In genomic region chr20:63639093-63639860, GRCh38 we compare ENCODE assay signal across 8 cellular contexts. TPM values are rescaled to one million over a fixed set of nuclear protein-coding genes. Genes with fewer than 3 reads are reported as not detected.
DNase-seq lines count a peak whose midpoint lies in the region; ATAC-seq, FAIRE-seq and TF ChIP-seq lines count a peak whose summit lies in the region.

No MANE protein-coding gene starts in this region.

- H3K36me3 Mint-ChIP-seq in activated naive CD4-positive, alpha-beta T cell treated with anti-CD3 and anti-CD28 coated beads, Interleukin-2, amount 10 ng/mL, durations not matched to agents 7 days and 5 days, result peaks cover 12% of the 10 kb centered on the region
- H3K36me3 Mint-ChIP-seq in natural killer cell treated with Interleukin-12 subunit alpha and Interleukin-12 subunit beta and Interleukin-15 and Interleukin-18, amount 100 ng/mL, for 72 hours, result no peaks in the 10 kb centered on the region

- peaks cover 54% of the 10 kb centered on the region for H3K4me1 Mint-ChIP-seq in activated naive CD4-positive, alpha-beta T cell treated with anti-CD3 and anti-CD28 coated beads, Interleukin-2, amount 10 ng/mL, durations not matched to agents 7 days and 5 days
- peaks cover 25 to 28% of the 10 kb centered on the region in 2 donors for H3K4me1 Mint-ChIP-seq in natural killer cell treated with Interleukin-12 subunit alpha and Interleukin-12 subunit beta and Interleukin-15 and Interleukin-18, amount 100 ng/mL, for 72 hours (ENCODE audit: low read depth in 2 of 2)

- H3K9me3 Mint-ChIP-seq in activated naive CD4-positive, alpha-beta T cell treated with anti-CD3 and anti-CD28 coated beads, Interleukin-2, amount 10 ng/mL, durations not matched to agents 7 days and 5 days, result no peaks in the 10 kb centered on the region
- no peaks in the 10 kb centered on the region for H3K9me3 Mint-ChIP-seq in natural killer cell treated with Interleukin-12 subunit alpha and Interleukin-12 subunit beta and Interleukin-15 and Interleukin-18, amount 100 ng/mL, for 72 hours

- CTCF ChIA-PET in activated naive CD4-positive, alpha-beta T cell treated with anti-CD3 and anti-CD28 coated beads, Interleukin-2, amount 10 ng/mL, durations not matched to agents 7 days and 5 days (lab: Charles Lee), result no interaction called here

- peak overlapping the region; percentile 100 for H3K27ac Mint-ChIP-seq in activated naive CD4-positive, alpha-beta T cell treated with anti-CD3 and anti-CD28 coated beads, Interleukin-2, amount 10 ng/mL, durations not matched to agents 7 days and 5 days
- peak overlapping the region; percentile 75 to 87 for H3K27ac Mint-ChIP-seq in natural killer cell treated with Interleukin-12 subunit alpha and Interleukin-12 subunit beta and Interleukin-15 and Interleukin-18, amount 100 ng/mL, for 72 hours

- peak; percentile 26 for DNase-seq in 8988T
- DNase-seq in T follicular helper cell (ENCODE audit: low read depth), result peak; percentile 61
- DNase-seq in activated naive CD4-positive, alpha-beta T cell treated with anti-CD3 and anti-CD28 coated beads, Interleukin-2, amount 10 ng/mL, durations not matched to agents 7 days and 5 days, result peak; percentile 90
- no peak for DNase-seq in natural killer cell treated with Interleukin-12 subunit alpha and Interleukin-12 subunit beta and Interleukin-15 and Interleukin-18, amount 100 ng/mL, for 72 hours (ENCODE audit: low spot score)
- no peak for DNase-seq in NCI-H2171 treated with DMSO at 0.1 percent for 48 hours (lab: John Stamatoyannopoulos, UW)
- DNase-seq in germinal center (ENCODE audit: low spot score), result no peak
- DNase-seq in NCI-H345 treated with DMSO at 0.1 percent for 48 hours (lab: John Stamatoyannopoulos, UW; ENCODE audit: unreplicated experiment), result no peak
- no peak for DNase-seq in H54 (ENCODE audit: insufficient read length, low spot score)

- H3K4me3 Mint-ChIP-seq in activated naive CD4-positive, alpha-beta T cell treated with anti-CD3 and anti-CD28 coated beads, Interleukin-2, amount 10 ng/mL, durations not matched to agents 7 days and 5 days, result peak overlapping the region; percentile 91
- H3K4me3 Mint-ChIP-seq in natural killer cell treated with Interleukin-12 subunit alpha and Interleukin-12 subunit beta and Interleukin-15 and Interleukin-18, amount 100 ng/mL, for 72 hours, result peak overlapping the region; percentile 72

- ATAC-seq in natural killer cell treated with Interleukin-12 subunit alpha and Interleukin-12 subunit beta and Interleukin-15 and Interleukin-18, amount 100 ng/mL, for 72 hours, result peak in 1 of 2 donors; percentile 41

- TF ChIP-seq POLR2A in H54 (IDR thresholded peaks at IDR 0.05; ENCODE audit: low read depth, low read length), result no peak

- FAIRE-seq in H54 (lab: Jason Lieb, UNC), result no peak

- H3K27me3 Mint-ChIP-seq in activated naive CD4-positive, alpha-beta T cell treated with anti-CD3 and anti-CD28 coated beads, Interleukin-2, amount 10 ng/mL, durations not matched to agents 7 days and 5 days, result peaks cover 8% of the 10 kb centered on the region
- H3K27me3 Mint-ChIP-seq in natural killer cell treated with Interleukin-12 subunit alpha and Interleukin-12 subunit beta and Interleukin-15 and Interleukin-18, amount 100 ng/mL, for 72 hours, result peaks cover 0 to under 1% of the 10 kb centered on the region in 2 donors

RNA-seq across cellular contexts. Expression of gene GMEB2, which starts 12.4 kb away (rescaled TPM):
- total RNA-seq in natural killer cell treated with Interleukin-12 subunit alpha and Interleukin-12 subunit beta and Interleukin-15 and Interleukin-18, amount 100 ng/mL, for 72 hours, result 10 to 100 TPM; 14.7 to 15.5 TPM

RNA-seq across cellular contexts. Expression of gene STMN3, which starts 13.9 kb away (rescaled TPM):
- total RNA-seq in natural killer cell treated with Interleukin-12 subunit alpha and Interleukin-12 subunit beta and Interleukin-15 and Interleukin-18, amount 100 ng/mL, for 72 hours, result 1 to 10 TPM in 1 of 2 donors, under 1 TPM in 1; 0.88 to 3.2 TPM

RNA-seq across cellular contexts. Expression of gene RTEL1, which starts 18.8 kb away (rescaled TPM):
- total RNA-seq in natural killer cell treated with Interleukin-12 subunit alpha and Interleukin-12 subunit beta and Interleukin-15 and Interleukin-18, amount 100 ng/mL, for 72 hours, result 10 to 100 TPM; 32.3 to 76.9 TPM

RNA-seq across cellular contexts. Expression of gene TNFRSF6B, which starts 57.2 kb away (rescaled TPM):
- not detected for total RNA-seq in natural killer cell treated with Interleukin-12 subunit alpha and Interleukin-12 subunit beta and Interleukin-15 and Interleukin-18, amount 100 ng/mL, for 72 hours

Comparison
In these comparisons a context has a peak if more than half of its experiments do, and no peak if none do; other contexts are left out.
1. DNase-seq: peak in 8988T (single experiment), T follicular helper cell (single experiment) and activated naive CD4-positive, alpha-beta T cell treated with anti-CD3 and anti-CD28 coated beads, Interleukin-2, amount 10 ng/mL, durations not matched to agents 7 days and 5 days (single experiment); none in natural killer cell treated with Interleukin-12 subunit alpha and Interleukin-12 subunit beta and Interleukin-15 and Interleukin-18, amount 100 ng/mL, for 72 hours (single experiment), NCI-H2171 treated with DMSO at 0.1 percent for 48 hours (single experiment), germinal center (single experiment), NCI-H345 treated with DMSO at 0.1 percent for 48 hours (single experiment) and H54 (single experiment).